1 cellular context compared by ENCODE assay signal in genomic region chr5:171595801-171596231, GRCh38.
TF ChIP-seq lines count a peak whose summit lies in the region.

No MANE protein-coding gene starts in this region.

TF ChIP-seq in GM23338, 12 proteins besides CTCF, POLR2A, EP300 and RAD21 (continued from another document):
- TF ChIP-seq, protein P1, sequence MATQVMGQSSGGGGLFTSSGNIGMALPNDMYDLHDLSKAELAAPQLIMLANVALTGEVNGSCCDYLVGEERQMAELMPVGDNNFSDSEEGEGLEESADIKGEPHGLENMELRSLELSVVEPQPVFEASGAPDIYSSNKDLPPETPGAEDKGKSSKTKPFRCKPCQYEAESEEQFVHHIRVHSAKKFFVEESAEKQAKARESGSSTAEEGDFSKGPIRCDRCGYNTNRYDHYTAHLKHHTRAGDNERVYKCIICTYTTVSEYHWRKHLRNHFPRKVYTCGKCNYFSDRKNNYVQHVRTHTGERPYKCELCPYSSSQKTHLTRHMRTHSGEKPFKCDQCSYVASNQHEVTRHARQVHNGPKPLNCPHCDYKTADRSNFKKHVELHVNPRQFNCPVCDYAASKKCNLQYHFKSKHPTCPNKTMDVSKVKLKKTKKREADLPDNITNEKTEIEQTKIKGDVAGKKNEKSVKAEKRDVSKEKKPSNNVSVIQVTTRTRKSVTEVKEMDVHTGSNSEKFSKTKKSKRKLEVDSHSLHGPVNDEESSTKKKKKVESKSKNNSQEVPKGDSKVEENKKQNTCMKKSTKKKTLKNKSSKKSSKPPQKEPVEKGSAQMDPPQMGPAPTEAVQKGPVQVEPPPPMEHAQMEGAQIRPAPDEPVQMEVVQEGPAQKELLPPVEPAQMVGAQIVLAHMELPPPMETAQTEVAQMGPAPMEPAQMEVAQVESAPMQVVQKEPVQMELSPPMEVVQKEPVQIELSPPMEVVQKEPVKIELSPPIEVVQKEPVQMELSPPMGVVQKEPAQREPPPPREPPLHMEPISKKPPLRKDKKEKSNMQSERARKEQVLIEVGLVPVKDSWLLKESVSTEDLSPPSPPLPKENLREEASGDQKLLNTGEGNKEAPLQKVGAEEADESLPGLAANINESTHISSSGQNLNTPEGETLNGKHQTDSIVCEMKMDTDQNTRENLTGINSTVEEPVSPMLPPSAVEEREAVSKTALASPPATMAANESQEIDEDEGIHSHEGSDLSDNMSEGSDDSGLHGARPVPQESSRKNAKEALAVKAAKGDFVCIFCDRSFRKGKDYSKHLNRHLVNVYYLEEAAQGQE (IDR thresholded peaks at IDR 0.05; ENCODE audit: unreplicated experiment): no peak
- TF ChIP-seq POLR2AphosphoS5 (IDR thresholded peaks at IDR 0.05; ENCODE audit: low read depth) (no peak), CREB1 (CRISPR knock-in tag; IDR thresholded peaks at IDR 0.05; ENCODE audit: low read depth) (no peak), ETS1 (IDR thresholded peaks at IDR 0.05) (no peak)
